1 cellular context compared by ENCODE assay signal in genomic region chr11:1219836-1220810, GRCh38.
A peak's percentile ranks its signal among the peaks of the same experiment; 100 is the strongest.
TF ChIP-seq lines count a peak whose summit lies in the region.

No MANE protein-coding gene starts in this region.

TF ChIP-seq in HepG2, 621 proteins besides CTCF, POLR2A, EP300 and RAD21 (continued from another document and continues in another):
- peak; percentile 44; the same call in 1 of the 2 replicates for TF ChIP-seq HNF4G (IDR thresholded peaks at IDR 0.05; ENCODE audit: borderline replicate concordance, low read depth, low read length)
- TF ChIP-seq HNF4G (CRISPR knock-in tag; IDR thresholded peaks at IDR 0.05; ENCODE audit: borderline replicate concordance, low read depth) = no peak
- TF ChIP-seq MAF1 (CRISPR knock-in tag; IDR thresholded peaks at IDR 0.05; ENCODE audit: borderline replicate concordance) = 0 out of 2 replicates have a peak, but pooled peaks have one; percentile 68
- TF ChIP-seq MED8 (CRISPR knock-in tag; IDR thresholded peaks at IDR 0.05; ENCODE audit: insufficient replicate concordance) = peak; percentile 78
- TF ChIP-seq DRAP1 (CRISPR knock-in tag; IDR thresholded peaks at IDR 0.05) = peak; percentile 50; the same call in 1 of the 2 replicates
- TF ChIP-seq ZNF614 (CRISPR knock-in tag; IDR thresholded peaks at IDR 0.05; ENCODE audit: borderline replicate concordance) = peak; percentile 69; the same call in 1 of the 2 replicates
- TF ChIP-seq REST (IDR thresholded peaks at IDR 0.05; ENCODE audit: borderline replicate concordance in 1 of 2, low read depth in 1 of 2, low read length in 2 of 2) = peak in 1 of 2 experiments; percentile 60; a peak in 1 of 4 replicates
- TF ChIP-seq ZNF543 (CRISPR knock-in tag; IDR thresholded peaks at IDR 0.05) = peak; percentile 31; the same call in 1 of the 2 replicates
- TF ChIP-seq ARNT (IDR thresholded peaks at IDR 0.05) = no peak
- TF ChIP-seq PAXIP1 (CRISPR knock-in tag; conservative IDR thresholded peaks at IDR 0.05) = peak; percentile 91
- TF ChIP-seq NFKBIZ (CRISPR knock-in tag; IDR thresholded peaks at IDR 0.05) = peak; percentile 83; the same call in 1 of the 2 replicates
- TF ChIP-seq SNRNP70 (IDR thresholded peaks at IDR 0.05; ENCODE audit: low read depth, low read length) = no peak
- TF ChIP-seq ZNF780A (CRISPR knock-in tag; IDR thresholded peaks at IDR 0.05) = no peak
- TF ChIP-seq ZNF644 (CRISPR knock-in tag; IDR thresholded peaks at IDR 0.05; ENCODE audit: low read depth) = 0 out of 2 replicates have a peak, but pooled peaks have one; percentile 13
- TF ChIP-seq RERE (CRISPR knock-in tag; IDR thresholded peaks at IDR 0.05; ENCODE audit: low read depth) = peak; percentile 99
- no peak for TF ChIP-seq THAP8 (CRISPR knock-in tag; IDR thresholded peaks at IDR 0.05; ENCODE audit: borderline replicate concordance)
- no peak for TF ChIP-seq HOXA7 (CRISPR knock-in tag; IDR thresholded peaks at IDR 0.05)
- TF ChIP-seq ZNF264 (CRISPR knock-in tag; IDR thresholded peaks at IDR 0.05) = peak; percentile 91; the same call in 1 of the 2 replicates
- peak; percentile 96 for TF ChIP-seq HMG20A (CRISPR knock-in tag; IDR thresholded peaks at IDR 0.05; ENCODE audit: borderline replicate concordance)
- peak; percentile 54; the same call in 1 of the 2 replicates for TF ChIP-seq ZNF142 (CRISPR knock-in tag; IDR thresholded peaks at IDR 0.05)
- peak; percentile 79 for TF ChIP-seq TFAP4 (IDR thresholded peaks at IDR 0.05; ENCODE audit: borderline replicate concordance, low read depth)
